ENCODE assay signal across 18 cellular contexts in the genomic region with DNA sequence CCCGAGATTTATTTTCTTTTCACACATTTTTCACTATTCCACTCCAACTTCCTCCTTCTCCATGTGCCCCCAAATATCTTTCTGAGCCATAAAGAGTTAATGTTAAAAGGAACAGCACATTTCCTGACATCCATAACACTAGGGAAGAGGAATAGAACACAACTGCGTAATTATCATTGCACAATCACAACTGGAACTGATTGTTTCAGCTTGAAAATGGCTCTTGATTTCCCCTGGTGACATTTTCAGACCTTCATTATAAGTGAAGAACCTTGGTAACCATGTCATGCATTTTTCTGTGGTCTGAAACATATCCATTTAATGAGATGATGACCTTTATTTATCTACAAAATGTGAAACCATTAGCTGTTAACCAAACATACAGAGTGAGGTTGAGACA.
DNase-seq lines count a peak whose midpoint lies in the region; TF ChIP-seq lines count a peak whose summit lies in the region.
"Had no signal": no experiment of that assay in that cellular context is flagged by ENCODE, and none has a peak within 500 bp of the region (broad histone marks: within the 10 kb centered on the region; RNA-seq: fewer than 3 reads in every experiment).

No MANE protein-coding gene starts in this region.

- H3K27me3 ChIP-seq in endocrine pancreas (ENCODE audit: control insufficient read depth, insufficient read depth, low read length): no peaks in the 10 kb centered on the region
- H3K27me3 ChIP-seq: BLaER1 treated with 17β-estradiol and CSF1 and Interleukin-3, amounts not matched to agents 10 nM and 100 nM; SJCRH30 had no signal

- H3K4me1 ChIP-seq in endocrine pancreas (ENCODE audit: control insufficient read depth, insufficient read depth, low read length): peaks cover 10% of the 10 kb centered on the region
- H3K4me1 ChIP-seq: SJCRH30 had no signal

- H3K4me3 Mint-ChIP-seq in CD14-positive monocyte: no peak overlapping the region

- H3K36me3 ChIP-seq in endocrine pancreas (ENCODE audit: control insufficient read depth, insufficient read depth, low read length): no peaks in the 10 kb centered on the region
- H3K36me3 ChIP-seq: BLaER1 treated with 17β-estradiol and CSF1 and Interleukin-3, amounts not matched to agents 10 nM and 100 nM; SJCRH30 had no signal

- intact Hi-C loops in CD14-positive monocyte (cut with micrococcal nuclease): no loop called here

- in situ Hi-C loops in SK-MEL-5 (cut with HindIII; ENCODE audit: low pct_unique_long_range_greater_than_20kb, low sequenced_read_pairs): no loop called here

- peaks cover 12% of the 10 kb centered on the region for H3K4me1 Mint-ChIP-seq in CD14-positive monocyte

- peaks cover 0 to 5% (median 0%) of the 10 kb centered on the region in 7 donors for H3K9me3 Mint-ChIP-seq in CD14-positive monocyte

- DNase-seq in SK-MEL-5 (ENCODE audit: low read depth, low spot score): peak; percentile 59
- peak; percentile 28 for DNase-seq in iris pigment epithelial cell (ENCODE audit: low read depth)
- no peak for DNase-seq in CD14-positive monocyte (ENCODE audit: low spot score)
- no peak for DNase-seq in globus pallidus (ENCODE audit: low spot score)
- no peak for DNase-seq in activated CD4-positive, alpha-beta T cell treated with anti-CD3 and anti-CD28 coated beads, Interleukin-2, amount 50 U/mL, for 4 hours
- DNase-seq in stimulated activated CD4-positive, alpha-beta T cell treated with anti-CD3 and anti-CD28 coated beads, Interleukin-12 subunit alpha, Interleukin-12 subunit beta, amount 100 ng/mL, for 4 hours: no peak
- DNase-seq: DND-41, HCEC 1CT, KBM-7, NCI-H1092, NCI-H146, NCI-H2081 treated with DMSO at 0.1 percent for 48 hours, NCI-H510A treated with DMSO at 0.1 percent for 48 hours, NCI-H82, PC-9, SJCRH30 had no signal

- H3K27ac Mint-ChIP-seq in CD14-positive monocyte: no peak overlapping the region

- no peak for TF ChIP-seq CTCF in CD14-positive monocyte (IDR thresholded peaks at IDR 0.05)

- no peaks in the 10 kb centered on the region for H3K36me3 Mint-ChIP-seq in CD14-positive monocyte

- peak overlapping the region; percentile 7 for H3K4me3 ChIP-seq in endocrine pancreas (ENCODE audit: control insufficient read depth, insufficient read depth, low read length)
- H3K4me3 ChIP-seq: BLaER1 treated with 17β-estradiol and CSF1 and Interleukin-3, amounts not matched to agents 10 nM and 100 nM; PC-9; SJCRH30 had no signal

- no peak overlapping the region for H3K9ac ChIP-seq in endocrine pancreas (ENCODE audit: control insufficient read depth, insufficient read depth, low read length)
- H3K9ac ChIP-seq: BLaER1 treated with 17β-estradiol and CSF1 and Interleukin-3, amounts not matched to agents 10 nM and 100 nM had no signal

- H3K27me3 Mint-ChIP-seq in CD14-positive monocyte (ENCODE audit: low read depth in 3 of 3): peaks cover 0 to 2% (median 2%) of the 10 kb centered on the region in 3 donors

- no peaks in the 10 kb centered on the region for H3K9me3 ChIP-seq in endocrine pancreas (ENCODE audit: control insufficient read depth, low read length)
- H3K9me3 ChIP-seq: SJCRH30 had no signal

Comparison
In these comparisons a context has a peak if more than half of its experiments do, and no peak if none do; other contexts are left out.
1. DNase-seq: peak in SK-MEL-5 (single experiment) and iris pigment epithelial cell (single experiment); none in CD14-positive monocyte (single experiment), globus pallidus (single experiment), activated CD4-positive, alpha-beta T cell treated with anti-CD3 and anti-CD28 coated beads, Interleukin-2, amount 50 U/mL, for 4 hours (0 of 2) and stimulated activated CD4-positive, alpha-beta T cell treated with anti-CD3 and anti-CD28 coated beads, Interleukin-12 subunit alpha, Interleukin-12 subunit beta, amount 100 ng/mL, for 4 hours (single experiment).